8 cellular contexts compared by ENCODE assay signal in the genomic region with DNA sequence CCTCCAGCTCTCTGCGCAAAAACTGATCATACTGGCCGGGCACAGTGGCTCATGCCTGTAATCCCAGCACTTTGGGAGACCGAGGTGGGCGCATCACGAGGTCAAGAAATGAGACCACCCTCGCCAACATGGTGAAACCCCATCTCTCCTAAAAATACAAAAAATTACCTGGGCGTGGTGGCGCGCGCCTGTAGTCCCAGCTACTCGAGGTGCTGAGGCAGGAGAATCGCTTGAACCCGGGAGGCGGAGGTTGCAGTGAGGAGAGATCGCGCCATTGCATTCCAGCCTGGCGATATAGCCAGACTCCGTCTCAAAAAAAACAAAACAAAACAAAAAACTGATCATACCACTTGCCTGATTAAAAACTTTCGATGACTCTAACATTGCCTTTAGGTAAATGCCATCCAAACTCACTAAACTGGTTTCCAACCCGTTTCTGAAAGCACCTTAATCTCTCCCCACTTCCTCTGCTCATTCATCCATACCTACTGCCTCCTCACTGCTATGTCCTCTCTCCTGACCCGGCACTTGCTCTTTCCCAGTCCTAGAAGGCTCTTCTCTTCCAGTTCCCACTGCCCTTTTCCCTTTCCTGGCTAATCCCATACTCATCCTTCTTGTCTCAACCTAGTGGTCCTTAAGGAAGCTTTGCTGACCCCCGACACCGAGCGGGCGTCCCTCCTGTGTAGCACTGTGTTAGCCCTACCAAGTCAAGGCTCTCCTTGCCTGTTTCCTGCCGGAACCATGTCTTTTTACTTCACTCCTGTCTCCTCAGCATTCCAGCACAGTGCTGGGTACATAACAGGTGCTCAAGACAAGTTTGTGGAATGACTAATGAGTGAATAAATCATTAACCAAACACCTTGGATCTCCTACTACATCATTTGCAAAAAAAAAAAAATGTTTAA. TPM values are rescaled to one million over a fixed set of nuclear protein-coding genes. Genes with fewer than 3 reads are reported as not detected.
DNase-seq lines count a peak whose midpoint lies in the region; ATAC-seq and TF ChIP-seq lines count a peak whose summit lies in the region.

No MANE protein-coding gene starts in this region.

- intact Hi-C loops in Right ventricle myocardium inferior (cut with DNase I): loop anchor here (2.0 to 10.0 kb wide), 3 partner anchors 75 to 399 kb away; partner anchors contain the start of genes C1GALT1, GLCCI1 and UMAD1
- intact Hi-C loops in cardiac septum (cut with DNase I): no loop called here
- intact Hi-C loops in left ventricle myocardium inferior (cut with micrococcal nuclease): no loop called here
- intact Hi-C loops in activated T-helper 1 cell treated with anti-CD3 and anti-CD28 coated beads, Interleukin-12 subunit alpha, Interleukin-12 subunit beta, Interleukin-2, Interleukin-4 antibody, amounts not matched to agents 30 ng/mL and 10 ng/mL and 1 ng/mL, durations not matched to agents 14 hours and 24 hours and 36 hours (cut with micrococcal nuclease): loop anchor here (1.0 to 10.0 kb wide), 9 partner anchors 74 to 631 kb away; partner anchors contain the start of genes C1GALT1, GLCCI1, RPA3 and UMAD1

- H3K27ac ChIP-seq in RWPE2 (ENCODE audit: poor library complexity, severe bottlenecking) (peak overlapping the region; percentile 81), left ventricle myocardium inferior (replicated peaks) (peak overlapping the region; percentile 96)

- H3K4me3 ChIP-seq in RWPE2 (ENCODE audit: severe bottlenecking) (peak overlapping the region; percentile 83), left ventricle myocardium inferior (peak overlapping the region; percentile 95)

- peak; percentile 15 for ATAC-seq in Right ventricle myocardium inferior
- peak; percentile 10 for ATAC-seq in HG03039 (IDR thresholded peaks at IDR 0.05; ENCODE audit: unreplicated experiment)
- ATAC-seq in RWPE2 (ENCODE audit: low read depth): peak; percentile 30

- H3K27me3 ChIP-seq in RWPE2 (ENCODE audit: insufficient read depth, poor library complexity, severe bottlenecking) (no peaks in the 10 kb centered on the region), left ventricle myocardium inferior (ENCODE audit: low read depth) (no peaks in the 10 kb centered on the region)

- H3K27ac Mint-ChIP-seq in activated T-helper 1 cell treated with anti-CD3 and anti-CD28 coated beads, Interleukin-12 subunit alpha, Interleukin-12 subunit beta, Interleukin-2, Interleukin-4 antibody, amounts not matched to agents 30 ng/mL and 10 ng/mL and 1 ng/mL, durations not matched to agents 14 hours and 24 hours and 36 hours: no peak overlapping the region

- H3K9me3 ChIP-seq in RWPE2 (ENCODE audit: severe bottlenecking) (no peaks in the 10 kb centered on the region), left ventricle myocardium inferior (replicated peaks) (peaks cover 6% of the 10 kb centered on the region)

- DNase-seq in Right ventricle myocardium inferior (ENCODE audit: missing footprints) (no peak), cardiac septum (ENCODE audit: low spot score) (no peak), RWPE2 (ENCODE audit: low spot score) (no peak), left ventricle myocardium inferior (no peak), NCI-H187 treated with DMSO at 0.1 percent for 48 hours (lab: John Stamatoyannopoulos, UW) (no peak)
- peak; percentile 33 for DNase-seq in stimulated activated CD8-positive, alpha-beta memory T cell treated with anti-CD3 and anti-CD28 coated beads, Interleukin-4, amount 100 ng/mL, for 48 hours
- no peak for DNase-seq in activated T-helper 1 cell treated with anti-CD3 and anti-CD28 coated beads, Interleukin-12 subunit alpha, Interleukin-12 subunit beta, Interleukin-2, Interleukin-4 antibody, amounts not matched to agents 30 ng/mL and 10 ng/mL and 1 ng/mL, durations not matched to agents 14 hours and 24 hours and 36 hours (ENCODE audit: low spot score)

- H3K36me3 Mint-ChIP-seq in activated T-helper 1 cell treated with anti-CD3 and anti-CD28 coated beads, Interleukin-12 subunit alpha, Interleukin-12 subunit beta, Interleukin-2, Interleukin-4 antibody, amounts not matched to agents 30 ng/mL and 10 ng/mL and 1 ng/mL, durations not matched to agents 14 hours and 24 hours and 36 hours (ENCODE audit: low read depth): peaks cover 18% of the 10 kb centered on the region

- TF ChIP-seq CTCF in RWPE2 (IDR thresholded peaks at IDR 0.05; ENCODE audit: poor library complexity, severe bottlenecking) (no peak), left ventricle myocardium inferior (IDR thresholded peaks at IDR 0.05; ENCODE audit: borderline replicate concordance) (no peak)

- H3K36me3 ChIP-seq in RWPE2 (ENCODE audit: low read depth) (no peaks in the 10 kb centered on the region; the same call in 1 of the 2 replicates), left ventricle myocardium inferior (no peaks in the 10 kb centered on the region)

- peaks cover 3% of the 10 kb centered on the region for H3K27me3 Mint-ChIP-seq in activated T-helper 1 cell treated with anti-CD3 and anti-CD28 coated beads, Interleukin-12 subunit alpha, Interleukin-12 subunit beta, Interleukin-2, Interleukin-4 antibody, amounts not matched to agents 30 ng/mL and 10 ng/mL and 1 ng/mL, durations not matched to agents 14 hours and 24 hours and 36 hours (ENCODE audit: insufficient read depth)

- H3K4me1 Mint-ChIP-seq in activated T-helper 1 cell treated with anti-CD3 and anti-CD28 coated beads, Interleukin-12 subunit alpha, Interleukin-12 subunit beta, Interleukin-2, Interleukin-4 antibody, amounts not matched to agents 30 ng/mL and 10 ng/mL and 1 ng/mL, durations not matched to agents 14 hours and 24 hours and 36 hours (ENCODE audit: low read depth): peaks cover 35% of the 10 kb centered on the region

- H3K4me1 ChIP-seq in RWPE2 (ENCODE audit: insufficient read depth, poor library complexity, severe bottlenecking) (peaks cover 15% of the 10 kb centered on the region), left ventricle myocardium inferior (peaks cover 36% of the 10 kb centered on the region)

- H3K4me3 Mint-ChIP-seq in activated T-helper 1 cell treated with anti-CD3 and anti-CD28 coated beads, Interleukin-12 subunit alpha, Interleukin-12 subunit beta, Interleukin-2, Interleukin-4 antibody, amounts not matched to agents 30 ng/mL and 10 ng/mL and 1 ng/mL, durations not matched to agents 14 hours and 24 hours and 36 hours: no peak overlapping the region

- H3K9me3 Mint-ChIP-seq in activated T-helper 1 cell treated with anti-CD3 and anti-CD28 coated beads, Interleukin-12 subunit alpha, Interleukin-12 subunit beta, Interleukin-2, Interleukin-4 antibody, amounts not matched to agents 30 ng/mL and 10 ng/mL and 1 ng/mL, durations not matched to agents 14 hours and 24 hours and 36 hours: no peaks in the 10 kb centered on the region

RNA-seq across cellular contexts. Expression of gene MIOS, which starts 0.7 kb away (rescaled TPM):
- total RNA-seq in Right ventricle myocardium inferior: 24.9 TPM
- 24.9 TPM for total RNA-seq in cardiac septum
- 25.3 TPM for total RNA-seq in left ventricle myocardium inferior
- 29.6 and 31.6 TPM in 2 replicates for total RNA-seq in activated T-helper 1 cell treated with anti-CD3 and anti-CD28 coated beads, Interleukin-12 subunit alpha, Interleukin-12 subunit beta, Interleukin-2, Interleukin-4 antibody, amounts not matched to agents 30 ng/mL and 10 ng/mL and 1 ng/mL, durations not matched to agents 14 hours and 24 hours and 36 hours

RNA-seq across cellular contexts. Expression of gene COL28A1, which starts 30.3 kb away (rescaled TPM):
- total RNA-seq in Right ventricle myocardium inferior: 5.6 TPM
- 0.51 TPM for total RNA-seq in cardiac septum
- 1.9 TPM for total RNA-seq in left ventricle myocardium inferior
- not detected in 2 replicates for total RNA-seq in activated T-helper 1 cell treated with anti-CD3 and anti-CD28 coated beads, Interleukin-12 subunit alpha, Interleukin-12 subunit beta, Interleukin-2, Interleukin-4 antibody, amounts not matched to agents 30 ng/mL and 10 ng/mL and 1 ng/mL, durations not matched to agents 14 hours and 24 hours and 36 hours

Comparison
In these comparisons a context has a peak if more than half of its experiments do, and no peak if none do; other contexts are left out.
1. intact Hi-C loops: an anchor here in Right ventricle myocardium inferior (2.0 to 10.0 kb wide) and activated T-helper 1 cell treated with anti-CD3 and anti-CD28 coated beads, Interleukin-12 subunit alpha, Interleukin-12 subunit beta, Interleukin-2, Interleukin-4 antibody, amounts not matched to agents 30 ng/mL and 10 ng/mL and 1 ng/mL, durations not matched to agents 14 hours and 24 hours and 36 hours (1.0 to 10.0 kb wide); none called in cardiac septum and left ventricle myocardium inferior.